Comparison of ENCODE assay signal across 13 cellular contexts in genomic region chr3:4588410-4588809, GRCh38.
DNase-seq lines count a peak whose midpoint lies in the region; ATAC-seq and TF ChIP-seq lines count a peak whose summit lies in the region.
"Had no signal": no experiment of that assay in that cellular context is flagged by ENCODE, and none has a peak within 500 bp of the region (broad histone marks: within the 10 kb centered on the region; RNA-seq: fewer than 3 reads in every experiment).

No MANE protein-coding gene starts in this region.

- DNase-seq in GM04504 (ENCODE audit: low read depth) (peak; percentile 27), MV-4-11 (lab: John Stamatoyannopoulos, UW) (peak; percentile 81), choroid plexus epithelial cell (ENCODE audit: low read depth) (peak; percentile 13), nephron progenitor cell (no peak), DMS153 treated with DMSO at 0.1 percent for 48 hours (lab: John Stamatoyannopoulos, UW; ENCODE audit: unreplicated experiment) (no peak), mesenteric fat pad (ENCODE audit: low spot score) (no peak), T-helper 1 cell (no peak)
- DNase-seq: GF-D8; stimulated activated naive CD4-positive, alpha-beta T cell had no signal

- peaks cover 56% of the 10 kb centered on the region for H3K36me3 Mint-ChIP-seq in nephron progenitor cell (ENCODE audit: low read depth)

- no peak overlapping the region for H3K4me3 ChIP-seq in choroid plexus epithelial cell (ENCODE audit: low read depth, low read length)
- H3K4me3 ChIP-seq: HAP-1, psoas muscle, SJSA1 had no signal

- ATAC-seq in GM19397 (IDR thresholded peaks at IDR 0.05; ENCODE audit: unreplicated experiment), result no peak
- ATAC-seq: psoas muscle had no signal

- H3K27ac Mint-ChIP-seq in nephron progenitor cell, result peak overlapping the region; percentile 96

- H3K4me1 Mint-ChIP-seq in nephron progenitor cell, result peaks cover 78% of the 10 kb centered on the region

- no peaks in the 10 kb centered on the region for H3K27me3 Mint-ChIP-seq in nephron progenitor cell (ENCODE audit: low read depth, poor library complexity)

- peak overlapping the region; percentile 12 for H3K4me3 Mint-ChIP-seq in nephron progenitor cell

- no peak for TF ChIP-seq CTCF in choroid plexus epithelial cell (conservative IDR thresholded peaks at IDR 0.05; ENCODE audit: low read depth, low read length)
- TF ChIP-seq CTCF in nephron progenitor cell (IDR thresholded peaks at IDR 0.05), result no peak

- peaks cover 27% of the 10 kb centered on the region for H3K9me3 Mint-ChIP-seq in nephron progenitor cell

Comparison
In these comparisons a context has a peak if more than half of its experiments do, and no peak if none do; other contexts are left out.
1. DNase-seq: peak in GM04504 (single experiment), MV-4-11 (single experiment) and choroid plexus epithelial cell (single experiment); none in nephron progenitor cell (single experiment), DMS153 treated with DMSO at 0.1 percent for 48 hours (single experiment), mesenteric fat pad (single experiment) and T-helper 1 cell (0 of 5).